Comparison of ENCODE assay signal across 10 cellular contexts in genomic region chr5:126044111-126044668, GRCh38.
A peak's percentile ranks its signal among the peaks of the same experiment; 100 is the strongest.
DNase-seq lines count a peak whose midpoint lies in the region; TF ChIP-seq lines count a peak whose summit lies in the region.
"Had no signal": no experiment of that assay in that cellular context is flagged by ENCODE, and none has a peak within 500 bp of the region (broad histone marks: within the 10 kb centered on the region; RNA-seq: fewer than 3 reads in every experiment).

No MANE protein-coding gene starts in this region.

- TF ChIP-seq CTCF in right atrium auricular region (IDR thresholded peaks at IDR 0.05), result no peak

- H3K27ac ChIP-seq in right atrium auricular region, result peak overlapping the region; percentile 70 to 84

- peaks cover 0 to 15% of the 10 kb centered on the region in 2 donors for H3K4me1 ChIP-seq in right atrium auricular region

- H3K36me3 ChIP-seq in right atrium auricular region (no peaks in the 10 kb centered on the region), MG63 (no peaks in the 10 kb centered on the region)

- DNase-seq in AG08396 (ENCODE audit: low spot score) (peak; percentile 6), NCI-H1105 (lab: John Stamatoyannopoulos, UW) (peak; percentile 67), SK-MEL-5 (ENCODE audit: low read depth, low spot score) (peak; percentile 92), right atrium auricular region (ENCODE audit: low spot score) (no peak), middle frontal gyrus (ENCODE audit: extremely low spot score, low spot score) (no peak), MG63 (no peak), immature natural killer cell (no peak), NCI-H1048 (lab: John Stamatoyannopoulos, UW) (no peak)
- DNase-seq: activated T-cell treated with anti-CD3 and anti-CD28 coated beads, Interleukin-2, amount 50 U/mL, for 4 hours had no signal

- H3K4me1 Mint-ChIP-seq in immature natural killer cell, result no peaks in the 10 kb centered on the region

- H3K9me3 ChIP-seq in right atrium auricular region (no peaks in the 10 kb centered on the region), MG63 (no peaks in the 10 kb centered on the region)

- H3K4me3 ChIP-seq in right atrium auricular region (no peak overlapping the region), MG63 (no peak overlapping the region)

- H3K27me3 Mint-ChIP-seq in immature natural killer cell (ENCODE audit: low read depth in 3 of 3), result peaks cover 0 to 1% (median 0%) of the 10 kb centered on the region in 3 donors

- H3K27me3 ChIP-seq in right atrium auricular region (no peaks in the 10 kb centered on the region), MG63 (no peaks in the 10 kb centered on the region)

- no peak overlapping the region for H3K4me3 Mint-ChIP-seq in immature natural killer cell
- H3K4me3 Mint-ChIP-seq: activated T-cell treated with anti-CD3 and anti-CD28 coated beads, Interleukin-2, amount 50 U/mL, for 4 hours; neural crest cell had no signal

- H3K9me3 Mint-ChIP-seq in immature natural killer cell, result peaks cover 0 to 16% (median 3%) of the 10 kb centered on the region in 6 donors
- H3K9me3 Mint-ChIP-seq: activated T-cell treated with anti-CD3 and anti-CD28 coated beads, Interleukin-2, amount 50 U/mL, for 4 hours; neural crest cell had no signal

- no peak overlapping the region for H3K27ac Mint-ChIP-seq in immature natural killer cell

- in situ Hi-C loops in SK-MEL-5 (cut with HindIII; ENCODE audit: low pct_unique_long_range_greater_than_20kb, low sequenced_read_pairs), result no loop called here

- H3K36me3 Mint-ChIP-seq in immature natural killer cell, result no peaks in the 10 kb centered on the region

Comparison
In these comparisons a context has a peak if more than half of its experiments do, and no peak if none do; other contexts are left out.
1. DNase-seq: peak in AG08396 (single experiment), NCI-H1105 (single experiment) and SK-MEL-5 (single experiment); none in right atrium auricular region (single experiment), middle frontal gyrus (single experiment), MG63 (single experiment), immature natural killer cell (0 of 3) and NCI-H1048 (single experiment).